ENCODE assay signal across 31 cellular contexts in genomic region chr3:37742574-37743212, GRCh38.
"Had no signal": no experiment of that assay in that cellular context is flagged by ENCODE, and none has a peak within 500 bp of the region (broad histone marks: within the 10 kb centered on the region; RNA-seq: fewer than 3 reads in every experiment).

No MANE protein-coding gene starts in this region.

- H3K9me3 ChIP-seq: esophagus squamous epithelium, gastrocnemius medialis, psoas muscle, upper lobe of left lung, vagina had no signal

- DNase-seq: activated CD4-positive, alpha-beta T cell treated with anti-CD3 and anti-CD28 coated beads for 48 hours; activated CD4-positive, alpha-beta T cell treated with anti-CD3 and anti-CD28 coated beads, Interleukin-2, amount 50 U/mL, for 48 hours; activated CD8-positive, alpha-beta memory T cell treated with anti-CD3 and anti-CD28 coated beads for 24 hours; activated effector memory CD4-positive, alpha-beta T cell treated with Interleukin-2 at 50 U/mL for 16 hours; activated naive CD4-positive, alpha-beta T cell treated with Interleukin-2 at 50 U/mL for 16 hours; anterior cingulate cortex; brain microvascular endothelial cell; central memory CD4-positive, alpha-beta T cell; esophagus squamous epithelium; gastrocnemius medialis; hippocampal formation; immature natural killer cell; kidney; left colon; midbrain; naive thymus-derived CD8-positive, alpha-beta T cell; occipital lobe; psoas muscle; right cardiac atrium; stimulated activated CD4-positive, alpha-beta T cell treated with anti-CD3 and anti-CD28 coated beads, Interleukin-12 subunit alpha, Interleukin-12 subunit beta, amount 100 ng/mL, for 4 hours; stimulated activated CD4-positive, alpha-beta T cell treated with anti-CD3 and anti-CD28 coated beads, Interleukin-4, amount 100 ng/mL, for 1 hour; stimulated activated naive CD8-positive, alpha-beta T cell treated with anti-CD3 and anti-CD28 coated beads, Interleukin-15, Interleukin-2, amounts not matched to agents 100 U/mL and 50 U/mL, for 24 hours; SW 1271; T1000; upper lobe of left lung; WERI-Rb-1 had no signal

- H3K27me3 ChIP-seq: esophagus squamous epithelium, gastrocnemius medialis, neural progenitor cell, upper lobe of left lung, vagina had no signal

- H3K4me3 ChIP-seq: esophagus squamous epithelium, gastrocnemius medialis, neural progenitor cell, psoas muscle, skin epidermis, upper lobe of left lung, vagina had no signal

- H3K9ac ChIP-seq: neural progenitor cell, parathyroid adenoma had no signal

- ATAC-seq: activated CD4-positive, CD25-positive, alpha-beta regulatory T cell treated with anti-CD3 and anti-CD28 coated beads, Interleukin-2, amount 50 U/mL, for 24 hours; gastrocnemius medialis; left colon; naive thymus-derived CD8-positive, alpha-beta T cell; psoas muscle; right cardiac atrium; stimulated activated naive CD8-positive, alpha-beta T cell treated with anti-CD3 and anti-CD28 coated beads, Interleukin-15, Interleukin-2, amounts not matched to agents 100 U/mL and 50 U/mL, for 24 hours had no signal

- H3K36me3 ChIP-seq: brain microvascular endothelial cell, gastrocnemius medialis, neural progenitor cell, vagina, WERI-Rb-1 had no signal

- H3K4me1 ChIP-seq: gastrocnemius medialis, neural progenitor cell, parathyroid adenoma, psoas muscle, upper lobe of left lung, vagina had no signal

- H3K27ac ChIP-seq: brain microvascular endothelial cell, gastrocnemius medialis, neural progenitor cell, parathyroid adenoma, psoas muscle, skin epidermis, upper lobe of left lung, vagina, WERI-Rb-1 had no signal
